In genomic region chr3:20051123-20051806, GRCh38 we compare ENCODE assay signal across 1 cellular context.
TF ChIP-seq lines count a peak whose summit lies in the region.

No MANE protein-coding gene starts in this region.

TF ChIP-seq in K562, 482 proteins besides CTCF, POLR2A, EP300 and RAD21:
- no peak for TF ChIP-seq ARID2 (IDR thresholded peaks at IDR 0.05)
- 0 out of 2 replicates have a peak, but pooled peaks have one; percentile 20 for TF ChIP-seq JUND (IDR thresholded peaks at IDR 0.05; ENCODE audit: borderline replicate concordance, low read depth, low read length)
- peak; percentile 30; the same call in 1 of the 3 replicates for TF ChIP-seq JUND (tag; IDR thresholded peaks at IDR 0.05; ENCODE audit: borderline replicate concordance, low read depth, low read length)
- TF ChIP-seq ZNF384 (IDR thresholded peaks at IDR 0.05; ENCODE audit: low read depth, low read length) = no peak
- peak; percentile 42; the same call in 1 of the 2 replicates for TF ChIP-seq ATF3 (IDR thresholded peaks at IDR 0.05)
- TF ChIP-seq ATF3 (CRISPR knock-in tag; conservative IDR thresholded peaks at IDR 0.05) = no peak
- TF ChIP-seq ATF1 (CRISPR knock-in tag; IDR thresholded peaks at IDR 0.05) = no peak
- TF ChIP-seq ATF1 (tag; IDR thresholded peaks at IDR 0.05) = peak; percentile 24; the same call in 1 of the 2 replicates
- peak; percentile 41 for TF ChIP-seq PRDM10 (IDR thresholded peaks at IDR 0.05; ENCODE audit: partially characterized antibody)
